14 cellular contexts compared by ENCODE assay signal in the genomic region with DNA sequence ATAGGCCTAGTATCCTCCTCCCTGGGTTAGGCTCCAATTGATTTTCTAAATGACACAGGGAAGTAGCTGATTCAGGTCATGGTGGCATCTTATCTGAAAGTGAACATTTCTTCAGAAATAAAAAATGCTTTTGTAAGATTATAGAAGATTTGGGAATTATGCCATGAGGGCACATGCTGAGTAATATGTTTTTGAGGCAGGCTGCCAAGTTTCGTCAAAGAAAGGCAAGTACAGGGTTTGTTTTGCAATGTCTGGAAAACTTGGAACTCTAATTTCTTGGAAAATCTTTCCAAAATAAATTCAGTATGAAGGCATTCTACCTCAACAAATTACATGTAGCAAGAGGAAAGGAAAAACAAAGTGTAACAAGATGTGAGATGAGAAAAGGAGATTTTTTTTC.
A peak's percentile ranks its signal among the peaks of the same experiment; 100 is the strongest.
DNase-seq lines count a peak whose midpoint lies in the region; ATAC-seq and TF ChIP-seq lines count a peak whose summit lies in the region.
"Had no signal": no experiment of that assay in that cellular context is flagged by ENCODE, and none has a peak within 500 bp of the region (broad histone marks: within the 10 kb centered on the region; RNA-seq: fewer than 3 reads in every experiment).

No MANE protein-coding gene starts in this region.

- no peaks in the 10 kb centered on the region for H3K36me3 Mint-ChIP-seq in CD14-positive monocyte

- no peak overlapping the region for H3K27ac Mint-ChIP-seq in CD14-positive monocyte

- no peaks in the 10 kb centered on the region for H3K27me3 Mint-ChIP-seq in CD14-positive monocyte (ENCODE audit: low read depth in 3 of 3)

- DNase-seq in AG04449 (ENCODE audit: low read depth, low spot score) (peak; percentile 36), RWPE1 (ENCODE audit: low spot score) (peak; percentile 42), epidermal melanocyte (ENCODE audit: insufficient read length, low spot score) (peak; percentile 47), myocyte (ENCODE audit: low read depth) (peak; percentile 46), amygdala (lab: John Stamatoyannopoulos, UW) (no peak), CD14-positive monocyte (ENCODE audit: low spot score) (no peak), NOMO-1 treated with DMSO at 0.1 percent for 48 hours (lab: John Stamatoyannopoulos, UW; ENCODE audit: unreplicated experiment) (no peak)
- DNase-seq: ACHN; activated CD8-positive, alpha-beta memory T cell treated with anti-CD3 and anti-CD28 coated beads, Interleukin-2, amount 50 U/mL, for 48 hours; NCI-H1436 treated with DMSO at 0.1 percent for 48 hours; T1000 had no signal

- H3K9me3 Mint-ChIP-seq in CD14-positive monocyte, result peaks cover 0 to 10% (median 3%) of the 10 kb centered on the region in 7 donors

- H3K4me3 Mint-ChIP-seq in CD14-positive monocyte, result no peak overlapping the region

- no peak overlapping the region for H3K27ac ChIP-seq in RWPE1
- H3K27ac ChIP-seq: cardiac muscle cell had no signal

- POLR2A ChIA-PET in AG04449 (lab: Yijun Ruan, JAX), result no interaction called here
- POLR2A ChIA-PET in RWPE1 (lab: Yijun Ruan, JAX; ENCODE audit: low non-redundant PET), result no interaction called here

- H3K4me1 Mint-ChIP-seq in CD14-positive monocyte, result no peaks in the 10 kb centered on the region

- no peak overlapping the region for H3K4me3 ChIP-seq in AG04449 (ENCODE audit: low read depth, low read length)
- H3K4me3 ChIP-seq: cardiac muscle cell, heart right ventricle had no signal

- ATAC-seq in GM19397 (IDR thresholded peaks at IDR 0.05; ENCODE audit: unreplicated experiment), result no peak

- no peak for TF ChIP-seq CTCF in AG04449 (IDR thresholded peaks at IDR 0.05; ENCODE audit: insufficient read depth, low read length, missing control alignments)
- no peak for TF ChIP-seq CTCF in RWPE1 (conservative IDR thresholded peaks at IDR 0.05; ENCODE audit: low read depth)
- no peak for TF ChIP-seq CTCF in CD14-positive monocyte (IDR thresholded peaks at IDR 0.05)

- CTCF ChIA-PET in AG04449 (lab: Yijun Ruan, JAX) (no interaction called here), RWPE1 (lab: Yijun Ruan, JAX) (no interaction called here)

- intact Hi-C loops in CD14-positive monocyte (cut with micrococcal nuclease), result no loop called here

Comparison
In these comparisons a context has a peak if more than half of its experiments do, and no peak if none do; other contexts are left out.
1. DNase-seq: peak in AG04449 (single experiment), RWPE1 (single experiment), epidermal melanocyte (single experiment) and myocyte (single experiment); none in amygdala (0 of 56), CD14-positive monocyte (single experiment) and NOMO-1 treated with DMSO at 0.1 percent for 48 hours (single experiment).